In genomic region chr3:139151530-139151929, GRCh38 we compare ENCODE assay signal across 1 cellular context.
"Had no signal": no experiment of that assay in that cellular context is flagged by ENCODE, and none has a peak within 500 bp of the region (broad histone marks: within the 10 kb centered on the region; RNA-seq: fewer than 3 reads in every experiment).

No MANE protein-coding gene starts in this region.

- H3K4me3 ChIP-seq: MG63 had no signal

- H3K36me3 ChIP-seq: MG63 had no signal
